Comparison of ENCODE assay signal across 10 cellular contexts in the genomic region with DNA sequence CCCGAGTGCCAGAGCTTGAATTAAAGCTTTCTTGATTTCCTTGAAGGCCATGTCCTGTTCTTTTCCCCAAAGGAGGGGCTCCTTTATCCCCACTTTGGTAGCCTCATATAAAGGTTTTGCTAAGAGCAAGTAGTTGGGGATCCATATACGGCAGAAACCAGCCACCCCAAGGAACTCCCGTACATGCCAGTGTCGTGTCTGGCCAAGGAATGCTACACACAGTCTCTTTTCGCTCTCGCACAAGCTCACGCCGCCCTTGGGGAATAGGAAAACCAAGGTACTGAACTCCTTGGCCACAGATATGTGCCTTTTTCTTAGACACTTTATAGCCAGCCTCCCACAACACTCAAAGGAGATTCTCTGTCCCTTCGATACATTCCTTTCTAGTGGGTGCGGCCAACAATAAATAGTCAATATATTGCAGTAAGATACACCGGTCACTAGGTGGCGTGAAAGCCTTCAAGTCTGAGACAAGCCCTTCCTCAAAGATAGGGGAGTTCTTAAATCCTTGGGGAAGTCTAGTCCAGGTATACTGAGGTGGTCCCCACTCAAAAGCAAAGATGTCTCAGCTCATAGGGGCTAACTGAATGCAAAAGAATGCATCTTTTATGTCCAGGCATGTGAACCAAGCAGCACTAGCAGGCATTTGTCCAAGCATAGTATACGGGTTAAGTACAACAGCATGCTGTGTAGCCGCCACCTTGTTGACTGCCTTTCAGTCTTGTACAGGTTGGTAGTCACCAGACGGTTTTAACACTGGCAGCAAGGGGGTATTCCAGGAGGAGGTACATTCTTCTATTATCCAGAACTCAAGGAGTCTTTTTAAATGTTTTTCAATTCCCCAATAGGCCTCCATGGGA. TPM values are rescaled to one million over a fixed set of nuclear protein-coding genes. Genes with fewer than 3 reads are reported as not detected.
DNase-seq lines count a peak whose midpoint lies in the region; ATAC-seq and TF ChIP-seq lines count a peak whose summit lies in the region.
"Had no signal": no experiment of that assay in that cellular context is flagged by ENCODE, and none has a peak within 500 bp of the region (broad histone marks: within the 10 kb centered on the region; RNA-seq: fewer than 3 reads in every experiment).

No MANE protein-coding gene starts in this region.

- no peak overlapping the region for H3K18ac ChIP-seq in mesendoderm (ENCODE audit: low read length)

- no peak overlapping the region for H2BK120ac ChIP-seq in mesendoderm (ENCODE audit: low read depth, low read length)

- no CpG with 5 or more reads among the region's 15 CpGs for WGBS in mesendoderm (ENCODE audit: extremely low coverage, insufficient coverage, low lambda C conversion rate)

- no peaks in the 10 kb centered on the region for H3K79me1 ChIP-seq in mesendoderm (ENCODE audit: low read length)

- H2AK5ac ChIP-seq in mesendoderm (ENCODE audit: low read length) = no peak overlapping the region

- H3K23ac ChIP-seq in mesendoderm (ENCODE audit: low read length) = no peak overlapping the region

- H3K4me1 ChIP-seq in RWPE2 (ENCODE audit: insufficient read depth, poor library complexity, severe bottlenecking) (no peaks in the 10 kb centered on the region), mesendoderm (ENCODE audit: control insufficient read depth, low read depth, low read length) (no peaks in the 10 kb centered on the region)
- H3K4me1 ChIP-seq: SJSA1 had no signal

- H3K56ac ChIP-seq in mesendoderm (ENCODE audit: low read length) = no peak overlapping the region

- no peak overlapping the region for H4K8ac ChIP-seq in mesendoderm (ENCODE audit: low read depth, low read length)

- H3K27me3 ChIP-seq in BJ (ENCODE audit: control insufficient read depth, insufficient read depth, low read length) (no peaks in the 10 kb centered on the region), RWPE2 (ENCODE audit: insufficient read depth, poor library complexity, severe bottlenecking) (no peaks in the 10 kb centered on the region), mesendoderm (ENCODE audit: insufficient read depth, low read length, poor library complexity) (no peaks in the 10 kb centered on the region)
- H3K27me3 ChIP-seq: neutrophil, SJSA1 had no signal

- H3K4me3 ChIP-seq in BJ (ENCODE audit: low read depth, low read length) (no peak overlapping the region), GM12875 (ENCODE audit: low read depth, low read length) (no peak overlapping the region), RWPE2 (ENCODE audit: severe bottlenecking) (no peak overlapping the region), mesendoderm (ENCODE audit: low read length) (no peak overlapping the region)
- H3K4me3 ChIP-seq: SJSA1 had no signal

- ATAC-seq in RWPE2 (ENCODE audit: low read depth) (peak; percentile 52; the same call in 2 of the 3 replicates), GM21381 (IDR thresholded peaks at IDR 0.05; ENCODE audit: unreplicated experiment) (no peak), GM21447 (IDR thresholded peaks at IDR 0.05; ENCODE audit: unreplicated experiment) (no peak)

- TF ChIP-seq CTCF in BJ (IDR thresholded peaks at IDR 0.05; ENCODE audit: insufficient read depth, low read depth, low read length) (peak; percentile 58), GM12875 (IDR thresholded peaks at IDR 0.05; ENCODE audit: borderline replicate concordance, insufficient read depth, low read depth, low read length) (peak; percentile 62; the same call in 1 of the 2 replicates), LNCAP (IDR thresholded peaks at IDR 0.05) (peak; percentile 60), RWPE2 (IDR thresholded peaks at IDR 0.05; ENCODE audit: poor library complexity, severe bottlenecking) (peak; percentile 47)

- POLR2A ChIA-PET in BJ (lab: Charles Lee) = no interaction called here

- no peaks in the 10 kb centered on the region for H3K9me3 ChIP-seq in RWPE2 (ENCODE audit: severe bottlenecking)
- H3K9me3 ChIP-seq: neutrophil, SJSA1 had no signal

- CTCF ChIA-PET in BJ (lab: Yijun Ruan, JAX) = interaction anchor here (0.8 to 1.3 kb wide), 4 partner anchors 17 to 421 kb away, joined by 3 read pairs; no protein-coding TSS in a partner anchor

- no peak overlapping the region for H3K27ac ChIP-seq in RWPE2 (ENCODE audit: poor library complexity, severe bottlenecking)
- H3K27ac ChIP-seq in mesendoderm (ENCODE audit: low read depth, low read length) = no peak overlapping the region
- H3K27ac ChIP-seq: neutrophil, SJSA1 had no signal

- no peak overlapping the region for H4K5ac ChIP-seq in mesendoderm (ENCODE audit: low read length)

- no peak overlapping the region for H3K4ac ChIP-seq in mesendoderm (ENCODE audit: low read depth, low read length)

- DNase-seq in BJ (ENCODE audit: low read depth) = no peak
- DNase-seq in RWPE2 (ENCODE audit: low spot score) = no peak
- peak; percentile 70 for DNase-seq in dermis blood vessel endothelial cell
- DNase-seq in mesendoderm = peak; percentile 61

- H3K9ac ChIP-seq in mesendoderm (ENCODE audit: low read length) = no peak overlapping the region

- no peak overlapping the region for H2BK5ac ChIP-seq in mesendoderm (ENCODE audit: low read length)

- no peak overlapping the region for H2BK15ac ChIP-seq in mesendoderm (replicated peaks; ENCODE audit: low read depth)

- H3K4me2 ChIP-seq in mesendoderm (ENCODE audit: low read length) = no peak overlapping the region

- no peaks in the 10 kb centered on the region for H3K36me3 ChIP-seq in BJ (ENCODE audit: control insufficient read depth, insufficient read depth, low read length)
- H3K36me3 ChIP-seq in RWPE2 (ENCODE audit: low read depth) = no peaks in the 10 kb centered on the region
- no peaks in the 10 kb centered on the region for H3K36me3 ChIP-seq in mesendoderm (ENCODE audit: control insufficient read depth, insufficient read depth, low read length)
- H3K36me3 ChIP-seq: neutrophil, SJSA1 had no signal

- no peaks in the 10 kb centered on the region for H3K79me2 ChIP-seq in mesendoderm (ENCODE audit: control insufficient read depth, insufficient read depth, low read length)

RNA-seq across cellular contexts. Expression of gene XAGE1B, which starts 57.8 kb away (rescaled TPM):
- polyA plus RNA-seq in BJ (2011; rRNA removed) = not detected in 2 replicates
- polyA minus RNA-seq in BJ (2011; rRNA and poly(A)+ RNA removed) = not detected in 2 replicates
- total RNA-seq in dermis blood vessel endothelial cell = not detected in 2 replicates
- not detected for polyA plus RNA-seq in mesendoderm (2013, experiment 1 of 2)
- polyA plus RNA-seq in mesendoderm (2013, experiment 2 of 2) = not detected
- total RNA-seq: SJSA1 had no signal

Comparison
In these comparisons a context has a peak if more than half of its experiments do, and no peak if none do; other contexts are left out.
1. DNase-seq: peak in dermis blood vessel endothelial cell (single experiment) and mesendoderm (single experiment); none in BJ (single experiment) and RWPE2 (single experiment).
2. Peak in every context shown above with its lines, with median percentiles within 50 percentile points of each other: CTCF ChIP-seq.